9 cellular contexts compared by ENCODE assay signal in the genomic region with DNA sequence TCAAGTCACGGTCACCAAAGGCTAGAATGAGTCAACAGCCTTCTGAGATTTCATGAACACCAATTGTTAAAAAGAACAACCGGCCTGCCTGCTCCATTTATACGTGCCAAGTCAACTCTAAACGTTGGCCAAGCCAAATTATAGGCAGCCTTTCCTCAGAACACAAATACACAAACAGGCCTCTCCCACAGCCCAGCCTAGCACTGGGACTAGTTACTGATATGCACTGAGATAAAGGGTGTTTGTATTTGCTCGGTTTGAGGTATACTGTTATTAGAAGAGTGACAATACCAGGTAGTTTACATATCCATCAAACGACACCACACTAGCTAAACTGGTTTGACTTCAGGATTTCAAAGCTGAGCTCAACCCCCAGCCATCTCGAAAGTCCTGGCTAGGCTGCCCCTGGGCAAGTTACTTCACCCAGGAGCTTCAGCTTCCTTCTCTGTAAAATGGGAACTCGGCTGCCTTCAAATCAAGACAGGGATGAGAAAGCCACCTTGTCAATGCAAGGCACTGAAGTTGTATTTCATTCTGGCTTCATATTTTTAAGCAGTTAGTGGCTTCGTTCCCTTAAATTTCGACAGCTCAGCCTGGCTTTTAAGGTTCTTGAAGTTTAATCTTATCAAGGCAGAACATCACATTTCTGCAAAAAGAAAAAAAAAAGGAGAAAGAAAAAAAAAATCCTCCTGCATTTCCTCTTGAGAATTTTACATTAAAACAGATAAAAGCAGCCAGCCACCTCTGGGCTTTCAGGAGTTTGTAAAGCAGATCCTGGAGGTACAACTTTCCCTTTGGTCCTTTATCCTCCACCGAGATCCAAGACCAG. TPM values are rescaled to one million over a fixed set of nuclear protein-coding genes. Genes with fewer than 3 reads are reported as not detected.
DNase-seq lines count a peak whose midpoint lies in the region; ATAC-seq and TF ChIP-seq lines count a peak whose summit lies in the region.
"Had no signal": no experiment of that assay in that cellular context is flagged by ENCODE, and none has a peak within 500 bp of the region (broad histone marks: within the 10 kb centered on the region; RNA-seq: fewer than 3 reads in every experiment).

No MANE protein-coding gene starts in this region.

- H3K9me3 Mint-ChIP-seq in activated naive CD4-positive, alpha-beta T cell treated with anti-CD3 and anti-CD28 coated beads, Interleukin-2, amount 10 ng/mL, durations not matched to agents 7 days and 5 days = no peaks in the 10 kb centered on the region
- H3K9me3 Mint-ChIP-seq in activated CD4-positive, alpha-beta memory T cell treated with anti-CD3 and anti-CD28 coated beads for 36 hours = no peaks in the 10 kb centered on the region
- no peaks in the 10 kb centered on the region for H3K9me3 Mint-ChIP-seq in immature natural killer cell

- H3K4me1 Mint-ChIP-seq in activated naive CD4-positive, alpha-beta T cell treated with anti-CD3 and anti-CD28 coated beads, Interleukin-2, amount 10 ng/mL, durations not matched to agents 7 days and 5 days = peaks cover 62% of the 10 kb centered on the region
- peaks cover 66% of the 10 kb centered on the region for H3K4me1 Mint-ChIP-seq in activated CD4-positive, alpha-beta memory T cell treated with anti-CD3 and anti-CD28 coated beads for 36 hours (ENCODE audit: low read depth)
- peaks cover 54 to 74% of the 10 kb centered on the region in 2 donors for H3K4me1 Mint-ChIP-seq in immature natural killer cell

- in situ Hi-C loops in transverse colon (cut with MboI; ENCODE audit: low pct_ligation_motif_present in 1 of 4, low pct_unique_long_range_greater_than_20kb in 1 of 4, low sequenced_read_pairs in 3 of 4) = no loop called here

- TF ChIP-seq CTCF in transverse colon (IDR thresholded peaks at IDR 0.05) = no peak

- no peak for ATAC-seq in GM18858 (IDR thresholded peaks at IDR 0.05; ENCODE audit: unreplicated experiment)

- DNase-seq in activated naive CD4-positive, alpha-beta T cell treated with anti-CD3 and anti-CD28 coated beads, Interleukin-2, amount 10 ng/mL, durations not matched to agents 7 days and 5 days = no peak
- no peak for DNase-seq in activated naive CD4-positive, alpha-beta T cell treated with anti-CD3 and anti-CD28 coated beads, Interleukin-2, amount 50 U/mL, for 16 hours
- DNase-seq in activated CD4-positive, alpha-beta memory T cell treated with anti-CD3 and anti-CD28 coated beads for 36 hours = peak; percentile 46
- DNase-seq in immature natural killer cell (no peak), transverse colon (peak; percentile 68), hepatic stellate cell (ENCODE audit: low spot score) (no peak), RPMI8226 (no peak)

- peaks cover 57 to 78% (median 74%) of the 10 kb centered on the region in 4 donors for H3K4me1 ChIP-seq in transverse colon

- peak overlapping the region in 2 of 4 donors; percentile 6 to 15 for H3K4me3 ChIP-seq in transverse colon
- H3K4me3 ChIP-seq: SJSA1 had no signal

- peak overlapping the region; percentile 95 to 97 (median 96) for H3K27ac ChIP-seq in transverse colon
- H3K27ac ChIP-seq: SJSA1 had no signal

- CTCF ChIA-PET in activated naive CD4-positive, alpha-beta T cell treated with anti-CD3 and anti-CD28 coated beads, Interleukin-2, amount 10 ng/mL, durations not matched to agents 7 days and 5 days (lab: Charles Lee) = interaction anchor here (1.7 to 1.9 kb wide), 2 partner anchors 617 to 631 kb away, joined by 6 to 7 read pairs; no protein-coding TSS in a partner anchor
- CTCF ChIA-PET in activated CD4-positive, alpha-beta memory T cell treated with anti-CD3 and anti-CD28 coated beads for 36 hours (lab: Charles Lee) = interaction anchor here (0.7 to 1.4 kb wide), 4 partner anchors 9 to 418 kb away, joined by 3 to 6 read pairs (median 3); no protein-coding TSS in a partner anchor

- no peaks in the 10 kb centered on the region for H3K27me3 Mint-ChIP-seq in activated naive CD4-positive, alpha-beta T cell treated with anti-CD3 and anti-CD28 coated beads, Interleukin-2, amount 10 ng/mL, durations not matched to agents 7 days and 5 days
- no peaks in the 10 kb centered on the region for H3K27me3 Mint-ChIP-seq in activated CD4-positive, alpha-beta memory T cell treated with anti-CD3 and anti-CD28 coated beads for 36 hours
- peaks cover 17 to 42% (median 23%) of the 10 kb centered on the region in 3 donors for H3K27me3 Mint-ChIP-seq in immature natural killer cell (ENCODE audit: low read depth in 3 of 3)

- no peaks in the 10 kb centered on the region for H3K36me3 ChIP-seq in transverse colon

- 24 to 33% methylated on average over 5 to 11 of the region's 11 CpGs for WGBS in transverse colon (ENCODE audit: low coverage in 1 of 2), 2 donors

- H3K36me3 Mint-ChIP-seq in activated naive CD4-positive, alpha-beta T cell treated with anti-CD3 and anti-CD28 coated beads, Interleukin-2, amount 10 ng/mL, durations not matched to agents 7 days and 5 days = peaks cover 57% of the 10 kb centered on the region
- H3K36me3 Mint-ChIP-seq in activated CD4-positive, alpha-beta memory T cell treated with anti-CD3 and anti-CD28 coated beads for 36 hours = peaks cover 62% of the 10 kb centered on the region
- peaks cover 15 to 47% (median 25%) of the 10 kb centered on the region in 3 donors for H3K36me3 Mint-ChIP-seq in immature natural killer cell

- no peaks in the 10 kb centered on the region for H3K27me3 ChIP-seq in transverse colon
- H3K27me3 ChIP-seq: SJSA1 had no signal

- peak overlapping the region; percentile 68 for H3K27ac Mint-ChIP-seq in activated naive CD4-positive, alpha-beta T cell treated with anti-CD3 and anti-CD28 coated beads, Interleukin-2, amount 10 ng/mL, durations not matched to agents 7 days and 5 days
- H3K27ac Mint-ChIP-seq in activated CD4-positive, alpha-beta memory T cell treated with anti-CD3 and anti-CD28 coated beads for 36 hours = no peak overlapping the region
- H3K27ac Mint-ChIP-seq in immature natural killer cell = no peak overlapping the region

- intact Hi-C loops in activated CD4-positive, alpha-beta memory T cell treated with anti-CD3 and anti-CD28 coated beads for 36 hours (cut with micrococcal nuclease) = no loop called here
- intact Hi-C loops in transverse colon (cut with DNase I; ENCODE audit: low total_unique reads) = loop anchor here (10.0 kb wide), 1 partner anchor 171 kb away; no protein-coding TSS in a partner anchor

- no peak for TF ChIP-seq EP300 in transverse colon (IDR thresholded peaks at IDR 0.05; ENCODE audit: low read depth)

- peak overlapping the region; percentile 65 for H3K4me3 Mint-ChIP-seq in activated naive CD4-positive, alpha-beta T cell treated with anti-CD3 and anti-CD28 coated beads, Interleukin-2, amount 10 ng/mL, durations not matched to agents 7 days and 5 days
- H3K4me3 Mint-ChIP-seq in activated CD4-positive, alpha-beta memory T cell treated with anti-CD3 and anti-CD28 coated beads for 36 hours = peak overlapping the region; percentile 88
- H3K4me3 Mint-ChIP-seq in immature natural killer cell = peak overlapping the region in 4 of 5 donors; percentile 8 to 72 (median 38)

- POLR2A ChIA-PET in activated CD4-positive, alpha-beta memory T cell treated with anti-CD3 and anti-CD28 coated beads for 36 hours (lab: Charles Lee) = interaction anchor here (0.7 to 0.9 kb wide), 3 partner anchors 369 to 640 kb away, joined by 3 read pairs; no protein-coding TSS in a partner anchor

- no peak for TF ChIP-seq POLR2A in transverse colon (IDR thresholded peaks at IDR 0.05)

- H3K9me3 ChIP-seq in transverse colon = no peaks in the 10 kb centered on the region
- H3K9me3 ChIP-seq: SJSA1 had no signal

RNA-seq across cellular contexts. Expression of gene TLE3, which starts 4.0 kb away (rescaled TPM):
- total RNA-seq in activated CD4-positive, alpha-beta memory T cell treated with anti-CD3 and anti-CD28 coated beads for 36 hours = 10 to 100 TPM; 85.4 to 95.1 TPM
- 10 to 100 TPM in 1 of 3 donors, 1 to 10 TPM in 1, under 1 TPM in 1; 0.06 to 18.6 (median 3.9) TPM for polyA plus RNA-seq in immature natural killer cell
- 100 to 1,000 TPM in 2 of 4 donors, 10 to 100 TPM in 2; 49.8 to 223 (median 114) TPM for total RNA-seq in transverse colon

Comparison
In these comparisons a context has a peak if more than half of its experiments do, and no peak if none do; other contexts are left out.
1. DNase-seq: peak in activated CD4-positive, alpha-beta memory T cell treated with anti-CD3 and anti-CD28 coated beads for 36 hours (single experiment) and transverse colon (single experiment); none in activated naive CD4-positive, alpha-beta T cell treated with anti-CD3 and anti-CD28 coated beads, Interleukin-2, amount 10 ng/mL, durations not matched to agents 7 days and 5 days (single experiment), activated naive CD4-positive, alpha-beta T cell treated with anti-CD3 and anti-CD28 coated beads, Interleukin-2, amount 50 U/mL, for 16 hours (single experiment), immature natural killer cell (0 of 3), hepatic stellate cell (single experiment) and RPMI8226 (single experiment).
2. H3K4me3 Mint-ChIP-seq: peak in every context shown above with its lines; median percentile 88 in activated CD4-positive, alpha-beta memory T cell treated with anti-CD3 and anti-CD28 coated beads for 36 hours; 65 in activated naive CD4-positive, alpha-beta T cell treated with anti-CD3 and anti-CD28 coated beads, Interleukin-2, amount 10 ng/mL, durations not matched to agents 7 days and 5 days; 38 in immature natural killer cell.